Comparison of ENCODE assay signal across 9 cellular contexts in genomic region chr19:9539201-9539600, GRCh38. TPM values are rescaled to one million over a fixed set of nuclear protein-coding genes. Genes with fewer than 3 reads are reported as not detected.
DNase-seq lines count a peak whose midpoint lies in the region; ATAC-seq and TF ChIP-seq lines count a peak whose summit lies in the region.
"Not testable (repeated sequence)": the region's sequence is repeated elsewhere in the genome, so short reads cannot be mapped to it uniquely, and the experiment has no call there.
"Had no signal": no experiment of that assay in that cellular context is flagged by ENCODE, and none has a peak within 500 bp of the region (broad histone marks: within the 10 kb centered on the region; RNA-seq: fewer than 3 reads in every experiment).

No MANE protein-coding gene starts in this region.

- not testable (repeated sequence) for TF ChIP-seq POLR2A in gastroesophageal sphincter (IDR thresholded peaks at IDR 0.05); transverse colon (IDR thresholded peaks at IDR 0.05)

- intact Hi-C loops in Caco-2 (cut with micrococcal nuclease; ENCODE audit: unreplicated experiment) (loop anchor here (10.0 kb wide), 1 partner anchor 104 kb away; the partner anchor contains the start of gene ZNF266), mammary epithelial cell (cut with micrococcal nuclease) (loop anchor here (10.0 kb wide), 1 partner anchor 104 kb away; the partner anchor contains the start of gene ZNF266)
- intact Hi-C loops in OCI-LY7 (cut with micrococcal nuclease; ENCODE audit: unreplicated experiment); transverse colon (cut with DNase I; ENCODE audit: low total_unique reads): not testable (repeated sequence)

- not testable (repeated sequence) for TF ChIP-seq CTCF in Caco-2 (IDR thresholded peaks at IDR 0.05; ENCODE audit: insufficient read depth in 1 of 2, low read depth in 1 of 2, low read length in 1 of 2, severe bottlenecking in 1 of 2, unreplicated experiment in 1 of 2); OCI-LY7 (conservative IDR thresholded peaks at IDR 0.05; ENCODE audit: low read length); mammary epithelial cell (conservative IDR thresholded peaks at IDR 0.05 in 1 of 2, IDR thresholded peaks at IDR 0.05 in 1 of 2; ENCODE audit: extremely low read depth in 1 of 2, insufficient read depth in 1 of 2, low read depth in 1 of 2, low read length in 2 of 2); gastroesophageal sphincter (IDR thresholded peaks at IDR 0.05); mesothelial cell of epicardium (IDR thresholded peaks at IDR 0.05; ENCODE audit: unreplicated experiment); transverse colon (IDR thresholded peaks at IDR 0.05)

- not testable (repeated sequence) for TF ChIP-seq EP300 in gastroesophageal sphincter (IDR thresholded peaks at IDR 0.05); transverse colon (IDR thresholded peaks at IDR 0.05; ENCODE audit: low read depth)

- CTCF ChIA-PET in Caco-2 (lab: Charles Lee); OCI-LY7 (lab: Charles Lee; ENCODE audit: unreplicated experiment); mammary epithelial cell (lab: Charles Lee; ENCODE audit: low non-redundant PET): not testable (repeated sequence)

- not testable (repeated sequence) for DNase-seq in Caco-2; OCI-LY7 (ENCODE audit: low spot score); activated T-cell treated with anti-CD3 and anti-CD28 coated beads, Interleukin-2, amount 50 U/mL, for 24 hours; mammary epithelial cell; mesothelial cell of epicardium (ENCODE audit: low spot score in 2 of 2, unreplicated experiment in 2 of 2); transverse colon

- not testable (repeated sequence) for ATAC-seq in gastroesophageal sphincter

- H3K9me3 Mint-ChIP-seq in Caco-2 (ENCODE audit: unreplicated experiment) = peaks cover 15% of the 10 kb centered on the region
- H3K9me3 Mint-ChIP-seq in activated T-cell treated with anti-CD3 and anti-CD28 coated beads, Interleukin-2, amount 50 U/mL, for 24 hours = peaks cover 36% of the 10 kb centered on the region
- H3K9me3 Mint-ChIP-seq in mesothelial cell of epicardium = peaks cover 35% of the 10 kb centered on the region

- H3K4me3 ChIP-seq in Caco-2 (ENCODE audit: low read depth, low read length) = peak overlapping the region; percentile 57
- peak overlapping the region; percentile 84 for H3K4me3 ChIP-seq in OCI-LY7 (ENCODE audit: low read depth, low read length, poor library complexity, severe bottlenecking)
- not testable (repeated sequence) for H3K4me3 ChIP-seq in mammary epithelial cell (replicated peaks in 1 of 3; ENCODE audit: insufficient read depth in 1 of 3, low read depth in 2 of 3, low read length in 3 of 3)
- H3K4me3 ChIP-seq in gastroesophageal sphincter = peak overlapping the region; percentile 81 to 94
- H3K4me3 ChIP-seq in rectal smooth muscle tissue (ENCODE audit: low read length) = peak overlapping the region; percentile 91
- peak overlapping the region in 1 of 4 donors; percentile 68 for H3K4me3 ChIP-seq in transverse colon

- H3K27me3 Mint-ChIP-seq in Caco-2 (ENCODE audit: insufficient read depth, unreplicated experiment); activated T-cell treated with anti-CD3 and anti-CD28 coated beads, Interleukin-2, amount 50 U/mL, for 24 hours; mesothelial cell of epicardium (ENCODE audit: low read depth): not testable (repeated sequence)

- not testable (repeated sequence) for H3K9me2 ChIP-seq in OCI-LY7 (ENCODE audit: insufficient read depth, low read length)

- H3K27ac ChIP-seq in OCI-LY7 (ENCODE audit: low read depth, low read length, poor library complexity, severe bottlenecking) = not testable (repeated sequence)
- H3K27ac ChIP-seq in mammary epithelial cell (ENCODE audit: insufficient read depth, low read depth, low read length) (peak overlapping the region; percentile 93), gastroesophageal sphincter (peak overlapping the region; percentile 76 to 95 (median 93)), rectal smooth muscle tissue (ENCODE audit: low read depth, low read length) (peak overlapping the region; percentile 97), transverse colon (peak overlapping the region; percentile 80 to 91 (median 87))

- not testable (repeated sequence) for H3K27ac Mint-ChIP-seq in Caco-2 (ENCODE audit: unreplicated experiment)
- peak overlapping the region; percentile 95 for H3K27ac Mint-ChIP-seq in activated T-cell treated with anti-CD3 and anti-CD28 coated beads, Interleukin-2, amount 50 U/mL, for 24 hours
- H3K27ac Mint-ChIP-seq in mesothelial cell of epicardium = peak overlapping the region; percentile 100

- H3K4me1 ChIP-seq in Caco-2; OCI-LY7 (ENCODE audit: insufficient read depth, low read length, poor library complexity, severe bottlenecking); mammary epithelial cell (ENCODE audit: insufficient read depth, low read length); rectal smooth muscle tissue (ENCODE audit: control insufficient read depth, insufficient read depth, low read length): not testable (repeated sequence)
- H3K4me1 ChIP-seq in gastroesophageal sphincter (peaks cover 0 to 22% (median 0%) of the 10 kb centered on the region in 3 donors), transverse colon (peaks cover 0 to 13% (median 3%) of the 10 kb centered on the region in 4 donors)

- H3K9ac ChIP-seq in mammary epithelial cell (ENCODE audit: insufficient read depth, low read length); rectal smooth muscle tissue (ENCODE audit: low read length): not testable (repeated sequence)

- not testable (repeated sequence) for H3K36me3 ChIP-seq in Caco-2 (ENCODE audit: control insufficient read depth, insufficient read depth, low read length); mammary epithelial cell (ENCODE audit: insufficient read depth, low read length)
- H3K36me3 ChIP-seq in OCI-LY7 (ENCODE audit: insufficient read depth, low read length) (peaks cover 20% of the 10 kb centered on the region), gastroesophageal sphincter (peaks cover 8 to 27% of the 10 kb centered on the region in 2 donors), rectal smooth muscle tissue (ENCODE audit: control insufficient read depth, insufficient read depth, low read length) (peaks cover 19% of the 10 kb centered on the region), transverse colon (peaks cover 0 to 22% (median 9%) of the 10 kb centered on the region in 4 donors)

- dilution Hi-C loops in mammary epithelial cell (cut with HindIII; ENCODE audit: low sequenced_read_pairs) = not testable (repeated sequence)

- H3K4me3 Mint-ChIP-seq in Caco-2 (ENCODE audit: unreplicated experiment) (peak overlapping the region; percentile 11), mesothelial cell of epicardium (peak overlapping the region; percentile 98)
- peak overlapping the region; percentile 94 for H3K4me3 Mint-ChIP-seq in activated T-cell treated with anti-CD3 and anti-CD28 coated beads, Interleukin-2, amount 50 U/mL, for 24 hours

- H2AFZ ChIP-seq in OCI-LY7 (ENCODE audit: low read length) = peak overlapping the region; percentile 79; the same call in 1 of the 2 replicates
- not testable (repeated sequence) for H2AFZ ChIP-seq in mammary epithelial cell (ENCODE audit: low read depth, low read length)

- H3K9me3 ChIP-seq in Caco-2 (peaks cover 11% of the 10 kb centered on the region; the same call in 1 of the 2 replicates), mammary epithelial cell (replicated peaks; ENCODE audit: insufficient read depth, low read length) (peaks cover 29% of the 10 kb centered on the region), gastroesophageal sphincter (peaks cover 0 to 28% (median 0%) of the 10 kb centered on the region in 3 donors), transverse colon (peaks cover 3 to 17% of the 10 kb centered on the region in 2 donors)
- H3K9me3 ChIP-seq in OCI-LY7 (ENCODE audit: low read length) = not testable (repeated sequence)

- H3K27me3 ChIP-seq in Caco-2 (replicated peaks; ENCODE audit: control insufficient read depth, insufficient read depth, low read length); mammary epithelial cell (ENCODE audit: insufficient read depth, low read length); gastroesophageal sphincter; rectal smooth muscle tissue (ENCODE audit: control insufficient read depth, insufficient read depth, low read length); transverse colon: not testable (repeated sequence)

- H3K36me3 Mint-ChIP-seq in Caco-2 (ENCODE audit: insufficient read depth, unreplicated experiment) (peaks cover 13% of the 10 kb centered on the region), mesothelial cell of epicardium (peaks cover 46% of the 10 kb centered on the region)
- H3K36me3 Mint-ChIP-seq in activated T-cell treated with anti-CD3 and anti-CD28 coated beads, Interleukin-2, amount 50 U/mL, for 24 hours (ENCODE audit: low read depth) = peaks cover 65% of the 10 kb centered on the region

- not testable (repeated sequence) for H4K20me1 ChIP-seq in OCI-LY7 (ENCODE audit: insufficient read depth, low read length); mammary epithelial cell (ENCODE audit: insufficient read depth, low read length)

- H3K4me1 Mint-ChIP-seq in Caco-2 (ENCODE audit: low read depth, unreplicated experiment) = not testable (repeated sequence)
- H3K4me1 Mint-ChIP-seq in activated T-cell treated with anti-CD3 and anti-CD28 coated beads, Interleukin-2, amount 50 U/mL, for 24 hours (ENCODE audit: low read depth) = peaks cover 22% of the 10 kb centered on the region
- peaks cover 11% of the 10 kb centered on the region for H3K4me1 Mint-ChIP-seq in mesothelial cell of epicardium

- not testable (repeated sequence) for BruUV-seq in Caco-2 (replicated peaks; lab: Mats Ljungman, UMichigan); mammary epithelial cell (replicated peaks; lab: Mats Ljungman, UMichigan)
- BruUV-seq in OCI-LY7 (replicated peaks; lab: Mats Ljungman, UMichigan) = TSS peak; percentile 81

- WGBS in mammary epithelial cell (ENCODE audit: low coverage, missing lambda C conversion rate) = 69% methylated on average over 5 of the region's 6 CpGs
- WGBS in gastroesophageal sphincter (ENCODE audit: low coverage in 1 of 2), 2 donors = 85 to 86% methylated on average over 5 to 6 of the region's 6 CpGs
- 76 to 80% methylated on average over 5 to 6 of the region's 6 CpGs for WGBS in transverse colon (ENCODE audit: low coverage in 1 of 2), 2 donors

- POLR2A ChIA-PET in Caco-2 (lab: Charles Lee); OCI-LY7 (lab: Charles Lee): not testable (repeated sequence)

- in situ Hi-C loops in mammary epithelial cell (cut with MboI; ENCODE audit: low sequenced_read_pairs in 2 of 2); transverse colon (cut with MboI; ENCODE audit: low pct_ligation_motif_present in 1 of 4, low pct_unique_long_range_greater_than_20kb in 1 of 4, low sequenced_read_pairs in 3 of 4): not testable (repeated sequence)

- H3K4me2 ChIP-seq in OCI-LY7 (ENCODE audit: low read length) = peak overlapping the region; percentile 60; the same call in 1 of the 2 replicates
- H3K4me2 ChIP-seq in mammary epithelial cell (ENCODE audit: insufficient read depth, low read depth, low read length) = peak overlapping the region; percentile 95

- H3K79me2 ChIP-seq in OCI-LY7 (ENCODE audit: insufficient read depth, low read depth, low read length) (peaks cover 15% of the 10 kb centered on the region; the same call in 1 of the 2 replicates), mammary epithelial cell (ENCODE audit: insufficient read depth, low read length) (peaks cover 26% of the 10 kb centered on the region)

RNA-seq across cellular contexts. Expression of gene ZNF426, which starts 0.8 kb away (rescaled TPM):
- total RNA-seq in Caco-2 (2022) (4.6 and 6.6 TPM in 2 replicates), OCI-LY7 (2022) (8.0 and 8.9 TPM in 2 replicates), mammary epithelial cell (10 to 100 TPM; 16.2 to 28.0 TPM), gastroesophageal sphincter (10 to 100 TPM; 12.5 to 24.3 (median 19.6) TPM), mesothelial cell of epicardium (32.4 to 35.4 TPM (median 35.1 TPM) in 3 replicates), transverse colon (10 to 100 TPM in 2 of 4 donors, 1 to 10 TPM in 2; 6.5 to 29.9 (median 16.4) TPM)
- 7.0 and 8.5 TPM in 2 replicates for total RNA-seq in OCI-LY7 (2014; rRNA removed; shearing (Covaris generic))
- 5.1 TPM for polyA plus RNA-seq in mammary epithelial cell
- 9.9 TPM for polyA minus RNA-seq in mammary epithelial cell

RNA-seq across cellular contexts. Expression of gene ZNF560, which starts 40.8 kb away (rescaled TPM):
- total RNA-seq in Caco-2 (2022) (not detected in 2 replicates), OCI-LY7 (2022) (not detected in 2 replicates), mammary epithelial cell (under 1 TPM; under 0.01 to 0.19 TPM), gastroesophageal sphincter (not detected), mesothelial cell of epicardium (not detected in 3 replicates), transverse colon (not detected)
- not detected in 2 replicates for total RNA-seq in OCI-LY7 (2014; rRNA removed; shearing (Covaris generic))
- 0.05 TPM for polyA plus RNA-seq in mammary epithelial cell
- not detected for polyA minus RNA-seq in mammary epithelial cell
- total RNA-seq: mucosa of descending colon had no signal

RNA-seq across cellular contexts. Expression of gene ZNF121, which starts 45.1 kb away (rescaled TPM):
- 35.5 and 38.4 TPM in 2 replicates for total RNA-seq in Caco-2 (2022)
- 55.3 and 74.4 TPM in 2 replicates for total RNA-seq in OCI-LY7 (2014; rRNA removed; shearing (Covaris generic))
- total RNA-seq in OCI-LY7 (2022) = 50.5 and 57.9 TPM in 2 replicates
- 10 to 100 TPM; 62.4 to 70.5 TPM for total RNA-seq in mammary epithelial cell
- polyA plus RNA-seq in mammary epithelial cell = 5.7 TPM
- polyA minus RNA-seq in mammary epithelial cell = 57.5 TPM
- 10 to 100 TPM; 22.6 to 32.2 (median 28.1) TPM for total RNA-seq in gastroesophageal sphincter
- total RNA-seq in mesothelial cell of epicardium = 63.5 to 69.9 TPM (median 67.4 TPM) in 3 replicates
- total RNA-seq in transverse colon = 10 to 100 TPM; 10.1 to 21.0 (median 14.0) TPM

Comparison
In these comparisons a context has a peak if more than half of its experiments do, and no peak if none do; other contexts are left out.
1. H3K4me3 Mint-ChIP-seq: peak in every context shown above with its lines; median percentile 98 in mesothelial cell of epicardium; 94 in activated T-cell treated with anti-CD3 and anti-CD28 coated beads, Interleukin-2, amount 50 U/mL, for 24 hours; 11 in Caco-2.